In the genomic region with DNA sequence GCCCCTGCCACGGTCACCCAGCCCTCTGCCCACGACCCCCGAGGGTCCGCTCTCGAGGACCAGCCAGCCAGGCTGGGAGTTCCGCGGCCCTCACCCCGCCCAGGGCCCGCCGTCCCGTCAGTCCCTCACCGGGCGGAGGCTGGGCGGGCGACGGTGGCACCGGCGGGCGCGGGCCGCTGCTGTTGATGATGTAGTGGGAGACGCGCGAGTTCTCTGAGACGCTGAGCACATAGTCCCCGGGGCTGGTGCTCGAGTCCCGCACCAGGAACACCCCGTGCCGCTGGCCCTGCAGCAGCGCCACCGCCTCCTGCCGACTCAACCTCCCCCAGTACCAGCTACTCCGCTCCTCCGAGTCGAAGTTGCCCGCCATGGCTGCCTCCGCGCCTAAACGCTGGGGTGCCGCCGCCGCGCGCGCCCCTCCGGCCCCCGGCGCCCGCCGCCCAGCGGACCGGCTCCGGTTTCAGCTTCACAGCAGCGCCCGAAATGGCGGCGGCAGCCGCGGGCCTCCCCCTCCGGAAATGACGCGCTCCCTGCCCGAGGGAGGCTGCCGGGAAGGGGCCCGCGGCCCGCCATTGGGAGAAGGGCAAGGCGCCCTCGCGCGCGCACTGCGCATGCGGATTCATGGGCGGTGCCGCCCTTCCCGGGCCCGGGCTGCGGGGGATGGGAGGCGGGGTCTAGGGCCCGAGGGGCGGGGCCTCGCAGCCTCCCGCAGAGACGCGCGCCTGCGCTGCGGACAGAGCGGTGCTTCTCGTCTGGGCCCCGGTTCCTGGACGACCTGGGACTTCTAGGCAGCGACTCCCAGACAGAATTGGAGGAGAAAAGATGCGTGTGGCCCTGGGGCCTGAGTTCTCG, we compare ENCODE assay signal across 8 cellular contexts. TPM values are rescaled to one million over a fixed set of nuclear protein-coding genes. Genes with fewer than 3 reads are reported as not detected.
DNase-seq lines count a peak whose midpoint lies in the region; ATAC-seq and TF ChIP-seq lines count a peak whose summit lies in the region.

A gene (minus strand): TSS at position 485 of the 852 bp plus-strand sequence. CDS start 115 bp downstream, at position 370.

- TF ChIP-seq CTCF in GM20000 (IDR thresholded peaks at IDR 0.05; ENCODE audit: extremely low read depth, missing control alignments): no peak

- H3K4me3 Mint-ChIP-seq in effector memory CD8-positive, alpha-beta T cell: peak within 1 kb of the TSS; percentile 85 to 88
- H3K4me3 Mint-ChIP-seq in memory B cell: peak within 1 kb of the TSS; percentile 88

- peak; percentile 91 for ATAC-seq in effector memory CD8-positive, alpha-beta T cell (replicated peaks)
- peak; percentile 89 for ATAC-seq in memory B cell (ENCODE audit: low read depth)

- H3K27me3 Mint-ChIP-seq in effector memory CD8-positive, alpha-beta T cell: peaks cover 5 to 9% of the 10 kb centered on the region in 2 donors
- peaks cover 4% of the 10 kb centered on the region for H3K27me3 Mint-ChIP-seq in memory B cell

- H3K4me1 Mint-ChIP-seq in effector memory CD8-positive, alpha-beta T cell (ENCODE audit: low read depth in 2 of 2): peaks cover 30 to 42% of the 10 kb centered on the region in 2 donors
- H3K4me1 Mint-ChIP-seq in memory B cell: peaks cover 29% of the 10 kb centered on the region

- DNase-seq in COLO668 (lab: John Stamatoyannopoulos, UW; ENCODE audit: unreplicated experiment): peak; percentile 95
- DNase-seq in GM20000 (ENCODE audit: low spot score): peak; percentile 100
- DNase-seq in HT1080 (ENCODE audit: low read depth): peak; percentile 89
- DNase-seq in NOMO-1 (lab: John Stamatoyannopoulos, UW; ENCODE audit: unreplicated experiment in 2 of 2): peak; percentile 91 to 94
- peak; percentile 97 to 99 (median 98) for DNase-seq in activated CD8-positive, alpha-beta memory T cell treated with anti-CD3 and anti-CD28 coated beads for 48 hours (ENCODE audit: low read depth in 2 of 3, low spot score in 2 of 3)
- peak; percentile 96 to 99 (median 98) for DNase-seq in effector memory CD8-positive, alpha-beta T cell
- peak; percentile 97 to 99 for DNase-seq in memory B cell (ENCODE audit: low spot score in 2 of 2)
- peak; percentile 98 for DNase-seq in stimulated activated CD8-positive, alpha-beta memory T cell treated with anti-CD3 and anti-CD28 coated beads, Interleukin-12 subunit alpha, Interleukin-12 subunit beta, amount 100 ng/mL, for 1 hour (ENCODE audit: low read depth)

- peaks cover 24% of the 10 kb centered on the region for H3K36me3 Mint-ChIP-seq in effector memory CD8-positive, alpha-beta T cell (ENCODE audit: insufficient read depth)
- H3K36me3 Mint-ChIP-seq in memory B cell: no peaks in the 10 kb centered on the region

- H3K27ac Mint-ChIP-seq in effector memory CD8-positive, alpha-beta T cell: peak within 1 kb of the TSS; percentile 75 to 87
- H3K27ac Mint-ChIP-seq in memory B cell: peak within 1 kb of the TSS; percentile 86

- no peaks in the 10 kb centered on the region for H3K9me3 Mint-ChIP-seq in effector memory CD8-positive, alpha-beta T cell
- no peaks in the 10 kb centered on the region for H3K9me3 Mint-ChIP-seq in memory B cell

RNA-seq across cellular contexts. Expression of the gene that starts here (rescaled TPM):
- 82.8 and 88.5 TPM in 2 replicates for total RNA-seq in HT1080 (2014; rRNA removed; shearing (Covaris generic))
- polyA plus RNA-seq in HT1080 (2015; cell fraction: cytosol; rRNA removed): 77.2 and 86.3 TPM in 2 replicates
- polyA plus RNA-seq in HT1080 (2015; cell fraction: nucleus; rRNA removed): 30.8 and 31.9 TPM in 2 replicates

Comparison
In these comparisons a context has a peak if more than half of its experiments do, and no peak if none do; other contexts are left out.
1. Peak in every context shown above with its lines: DNase-seq and ATAC-seq.